In genomic region chr2:158797963-158798700, GRCh38 we compare ENCODE assay signal across 24 cellular contexts. TPM values are rescaled to one million over a fixed set of nuclear protein-coding genes. Genes with fewer than 3 reads are reported as not detected.
DNase-seq lines count a peak whose midpoint lies in the region; ATAC-seq, FAIRE-seq and TF ChIP-seq lines count a peak whose summit lies in the region.
"Had no signal": no experiment of that assay in that cellular context is flagged by ENCODE, and none has a peak within 500 bp of the region (broad histone marks: within the 10 kb centered on the region; RNA-seq: fewer than 3 reads in every experiment).

No MANE protein-coding gene starts in this region.

- no peaks in the 10 kb centered on the region for H3K9me1 ChIP-seq in endothelial cell of umbilical vein (replicated peaks; ENCODE audit: control insufficient read depth, extremely low read depth, insufficient read depth, low read length)

- H4K20me1 ChIP-seq in endothelial cell of umbilical vein (replicated peaks; ENCODE audit: control insufficient read depth, extremely low read depth, insufficient read depth, low read length) = no peaks in the 10 kb centered on the region

- no peaks in the 10 kb centered on the region for H3K9me3 Mint-ChIP-seq in MCF 10A (ENCODE audit: unreplicated experiment)
- H3K9me3 Mint-ChIP-seq: activated CD8-positive, alpha-beta T cell treated with anti-CD3 and anti-CD28 coated beads for 36 hours; activated naive CD8-positive, alpha-beta T cell treated with anti-CD3 and anti-CD28 coated beads, Interleukin-2, amount 50 U/mL, for 24 hours; central memory CD8-positive, alpha-beta T cell; endodermal cell; natural killer cell treated with Interleukin-12 subunit alpha and Interleukin-12 subunit beta and Interleukin-15 and Interleukin-18, amount 100 ng/mL, for 72 hours had no signal

- H3K79me2 ChIP-seq in endothelial cell of umbilical vein (ENCODE audit: control insufficient read depth, insufficient read depth, low read length) = no peaks in the 10 kb centered on the region

- H3K9me3 ChIP-seq in breast epithelium (no peaks in the 10 kb centered on the region), endothelial cell of umbilical vein (replicated peaks; ENCODE audit: control insufficient read depth, insufficient read depth, low read length) (no peaks in the 10 kb centered on the region)
- H3K9me3 ChIP-seq: gastroesophageal sphincter, MG63, psoas muscle, upper lobe of right lung had no signal

- no peak overlapping the region for H3K27ac Mint-ChIP-seq in MCF 10A (ENCODE audit: low read depth, unreplicated experiment)
- H3K27ac Mint-ChIP-seq: activated CD8-positive, alpha-beta T cell treated with anti-CD3 and anti-CD28 coated beads for 36 hours; activated naive CD8-positive, alpha-beta T cell treated with anti-CD3 and anti-CD28 coated beads, Interleukin-2, amount 50 U/mL, for 24 hours; endodermal cell; natural killer cell treated with Interleukin-12 subunit alpha and Interleukin-12 subunit beta and Interleukin-15 and Interleukin-18, amount 100 ng/mL, for 72 hours had no signal

- dilution Hi-C loops in endothelial cell of umbilical vein (cut with MboI; ENCODE audit: extremely low pct_ligation_motif_present, low sequenced_read_pairs) = no loop called here

- intact Hi-C loops in MCF 10A (cut with micrococcal nuclease) (no loop called here), breast epithelium (cut with DNase I; ENCODE audit: low total_unique reads) (no loop called here), endothelial cell of umbilical vein (cut with micrococcal nuclease) (loop anchor here (5.0 kb wide), 1 partner anchor 1804 kb away; no protein-coding TSS in a partner anchor)

- peaks cover 6% of the 10 kb centered on the region for H3K4me1 Mint-ChIP-seq in MCF 10A (ENCODE audit: insufficient read depth, unreplicated experiment)
- H3K4me1 Mint-ChIP-seq: activated naive CD8-positive, alpha-beta T cell treated with anti-CD3 and anti-CD28 coated beads, Interleukin-2, amount 50 U/mL, for 24 hours; central memory CD8-positive, alpha-beta T cell had no signal

- no peak for ATAC-seq in HG03196 (IDR thresholded peaks at IDR 0.05; ENCODE audit: unreplicated experiment)
- ATAC-seq in HG02571 (IDR thresholded peaks at IDR 0.05; ENCODE audit: unreplicated experiment) = no peak
- ATAC-seq: activated CD8-positive, alpha-beta T cell treated with anti-CD3 and anti-CD28 coated beads for 36 hours; activated naive CD8-positive, alpha-beta T cell treated with anti-CD3 and anti-CD28 coated beads, Interleukin-2, amount 50 U/mL, for 24 hours; gastroesophageal sphincter; natural killer cell treated with Interleukin-12 subunit alpha and Interleukin-12 subunit beta and Interleukin-15 and Interleukin-18, amount 100 ng/mL, for 72 hours; Panc1; psoas muscle; upper lobe of right lung had no signal

- H3K4me2 ChIP-seq in endothelial cell of umbilical vein (ENCODE audit: insufficient read depth, low read length) = no peak overlapping the region

- CTCF ChIA-PET in MCF 10A (lab: Yijun Ruan, JAX) = interaction anchor here (0.7 kb wide), 1 partner anchor 102 kb away, joined by 3 read pairs; no protein-coding TSS in a partner anchor
- CTCF ChIA-PET in endothelial cell of umbilical vein (lab: Charles Lee) = interaction anchor here (1.1 kb wide), 1 partner anchor 14 kb away, joined by 5 read pairs; no protein-coding TSS in a partner anchor

- H3K4me3 ChIP-seq in breast epithelium (no peak overlapping the region), endothelial cell of umbilical vein (replicated peaks in 1 of 3; ENCODE audit: insufficient read depth in 1 of 3, low read depth in 1 of 3, low read length in 3 of 3) (no peak overlapping the region)
- H3K4me3 ChIP-seq: gastroesophageal sphincter, lung, MG63, psoas muscle, upper lobe of right lung had no signal

- H3K9ac ChIP-seq in endothelial cell of umbilical vein (replicated peaks; ENCODE audit: extremely low read depth, insufficient read depth, low read length) = no peak overlapping the region

- H3K27me3 ChIP-seq in breast epithelium = no peaks in the 10 kb centered on the region
- H3K27me3 ChIP-seq in endothelial cell of umbilical vein (ENCODE audit: control insufficient read depth in 2 of 2, insufficient read depth in 2 of 2, low read length in 2 of 2) = peaks cover 13 to 19% of the 10 kb centered on the region in 2 experiments
- H3K27me3 ChIP-seq: MG63, upper lobe of right lung had no signal

- TF ChIP-seq CTCF in MCF 10A (IDR thresholded peaks at IDR 0.05; ENCODE audit: unreplicated experiment) (no peak), breast epithelium (IDR thresholded peaks at IDR 0.05) (no peak), endothelial cell of umbilical vein (IDR thresholded peaks at IDR 0.05; ENCODE audit: extremely low read depth in 1 of 2, insufficient read depth in 1 of 2, low read depth in 1 of 2, low read length in 2 of 2) (no peak)

- BruUV-seq in MCF 10A (replicated peaks; lab: Mats Ljungman, UMichigan) (no TSS peak), endothelial cell of umbilical vein (replicated peaks; lab: Mats Ljungman, UMichigan) (no TSS peak)

- DNase-seq in MCF 10A (ENCODE audit: unreplicated experiment) (peak; percentile 52), breast epithelium (ENCODE audit: low spot score in 2 of 2) (no peak), NCI-H2171 treated with DMSO at 0.1 percent for 48 hours (lab: John Stamatoyannopoulos, UW) (peak; percentile 97), endothelial cell of umbilical vein (ENCODE audit: low read depth, low spot score) (peak; percentile 37), cerebellar cortex (ENCODE audit: low spot score) (no peak), NCI-H1436 treated with DMSO at 0.1 percent for 48 hours (lab: John Stamatoyannopoulos, UW) (no peak)
- DNase-seq: activated CD8-positive, alpha-beta T cell treated with anti-CD3 and anti-CD28 coated beads for 36 hours; activated naive CD8-positive, alpha-beta T cell treated with anti-CD3 and anti-CD28 coated beads, Interleukin-2, amount 50 U/mL, for 24 hours; Calu3; endodermal cell; MG63; psoas muscle; stimulated activated naive CD4-positive, alpha-beta T cell treated with Interleukin-2 at 50 U/mL for 16 hours; SW 1271; upper lobe of right lung had no signal

- H3K27ac ChIP-seq in breast epithelium (no peak overlapping the region), endothelial cell of umbilical vein (ENCODE audit: insufficient read depth, low read depth, low read length) (no peak overlapping the region)
- H3K27ac ChIP-seq: gastroesophageal sphincter, psoas muscle, upper lobe of right lung had no signal

- POLR2A ChIA-PET in MCF 10A (lab: Yijun Ruan, JAX) = interaction anchor here (1.2 kb wide), 1 partner anchor 13 kb away, joined by 3 read pairs; no protein-coding TSS in a partner anchor
- POLR2A ChIA-PET in endothelial cell of umbilical vein (lab: Charles Lee) = no interaction called here

- no peaks in the 10 kb centered on the region for H3K27me3 Mint-ChIP-seq in MCF 10A (ENCODE audit: insufficient read depth, unreplicated experiment)

- H2AFZ ChIP-seq in endothelial cell of umbilical vein (ENCODE audit: low read depth, low read length) = no peak overlapping the region

- no peak for TF ChIP-seq POLR2A in breast epithelium (IDR thresholded peaks at IDR 0.05)
- TF ChIP-seq POLR2A in endothelial cell of umbilical vein (IDR thresholded peaks at IDR 0.05; ENCODE audit: low read depth, low read length) = no peak

- H3K36me3 Mint-ChIP-seq in MCF 10A (ENCODE audit: insufficient read depth, unreplicated experiment) = no peaks in the 10 kb centered on the region
- H3K36me3 Mint-ChIP-seq: natural killer cell treated with Interleukin-12 subunit alpha and Interleukin-12 subunit beta and Interleukin-15 and Interleukin-18, amount 100 ng/mL, for 72 hours had no signal

- H3K4me3 Mint-ChIP-seq in MCF 10A (ENCODE audit: unreplicated experiment) = no peak overlapping the region
- H3K4me3 Mint-ChIP-seq: activated CD8-positive, alpha-beta T cell treated with anti-CD3 and anti-CD28 coated beads for 36 hours; activated naive CD8-positive, alpha-beta T cell treated with anti-CD3 and anti-CD28 coated beads, Interleukin-2, amount 50 U/mL, for 24 hours; central memory CD8-positive, alpha-beta T cell; endodermal cell; natural killer cell treated with Interleukin-12 subunit alpha and Interleukin-12 subunit beta and Interleukin-15 and Interleukin-18, amount 100 ng/mL, for 72 hours had no signal

- peak; percentile 67 for FAIRE-seq in endothelial cell of umbilical vein (lab: Jason Lieb, UNC)

- H3K4me1 ChIP-seq in breast epithelium = no peaks in the 10 kb centered on the region
- H3K4me1 ChIP-seq in endothelial cell of umbilical vein (ENCODE audit: control insufficient read depth, extremely low read depth, insufficient read depth, low read length) = no peaks in the 10 kb centered on the region
- H3K4me1 ChIP-seq: gastroesophageal sphincter, psoas muscle, upper lobe of right lung had no signal

- H3K36me3 ChIP-seq in breast epithelium (no peaks in the 10 kb centered on the region), endothelial cell of umbilical vein (ENCODE audit: control insufficient read depth in 2 of 2, extremely low read depth in 1 of 2, insufficient read depth in 2 of 2, low read length in 2 of 2) (no peaks in the 10 kb centered on the region)
- H3K36me3 ChIP-seq: gastroesophageal sphincter, MG63, upper lobe of right lung had no signal

TF ChIP-seq in endothelial cell of umbilical vein, 7 proteins besides CTCF, POLR2A, EP300 and RAD21:
- TF ChIP-seq FOS (IDR thresholded peaks at IDR 0.05; ENCODE audit: borderline replicate concordance, insufficient read depth, low read length) (peak; percentile 55), POLR2AphosphoS5 (IDR thresholded peaks at IDR 0.05; ENCODE audit: insufficient read depth, low read depth, low read length) (no peak)
TF ChIP-seq in endothelial cell of umbilical vein: peak in this region for 1.

RNA-seq across cellular contexts. Expression of gene DAPL1, which starts 3.0 kb away (rescaled TPM):
- total RNA-seq in MCF 10A (2022) = not detected in 2 replicates
- total RNA-seq in breast epithelium = not detected
- total RNA-seq in endothelial cell of umbilical vein = not detected in 2 replicates
- not detected in 2 replicates for polyA plus RNA-seq in endothelial cell of umbilical vein
- not detected in 2 replicates for polyA plus RNA-seq in endothelial cell of umbilical vein (2011; cell fraction: cytosol; rRNA removed)
- not detected in 2 replicates for polyA plus RNA-seq in endothelial cell of umbilical vein (2011; cell fraction: nucleus; rRNA removed)
- polyA plus RNA-seq in endothelial cell of umbilical vein (2012) = not detected in 2 replicates
- not detected in 2 replicates for polyA minus RNA-seq in endothelial cell of umbilical vein
- polyA minus RNA-seq in endothelial cell of umbilical vein (2011; cell fraction: cytosol; rRNA and poly(A)+ RNA removed) = not detected
- not detected in 2 replicates for polyA minus RNA-seq in endothelial cell of umbilical vein (2011; cell fraction: nucleus; rRNA and poly(A)+ RNA removed)
- total RNA-seq: activated CD8-positive, alpha-beta T cell treated with anti-CD3 and anti-CD28 coated beads for 36 hours; Calu3; endodermal cell; HT-29; lung; natural killer cell treated with Interleukin-12 subunit alpha and Interleukin-12 subunit beta and Interleukin-15 and Interleukin-18, amount 100 ng/mL, for 72 hours; psoas muscle; upper lobe of right lung had no signal
- polyA plus RNA-seq: AG04450, psoas muscle had no signal

Comparison
In these comparisons a context has a peak if more than half of its experiments do, and no peak if none do; other contexts are left out.
1. DNase-seq: peak in MCF 10A (single experiment), NCI-H2171 treated with DMSO at 0.1 percent for 48 hours (single experiment) and endothelial cell of umbilical vein (single experiment); none in breast epithelium (0 of 2), cerebellar cortex (single experiment) and NCI-H1436 treated with DMSO at 0.1 percent for 48 hours (single experiment).